12 cellular contexts compared by ENCODE assay signal in the genomic region with DNA sequence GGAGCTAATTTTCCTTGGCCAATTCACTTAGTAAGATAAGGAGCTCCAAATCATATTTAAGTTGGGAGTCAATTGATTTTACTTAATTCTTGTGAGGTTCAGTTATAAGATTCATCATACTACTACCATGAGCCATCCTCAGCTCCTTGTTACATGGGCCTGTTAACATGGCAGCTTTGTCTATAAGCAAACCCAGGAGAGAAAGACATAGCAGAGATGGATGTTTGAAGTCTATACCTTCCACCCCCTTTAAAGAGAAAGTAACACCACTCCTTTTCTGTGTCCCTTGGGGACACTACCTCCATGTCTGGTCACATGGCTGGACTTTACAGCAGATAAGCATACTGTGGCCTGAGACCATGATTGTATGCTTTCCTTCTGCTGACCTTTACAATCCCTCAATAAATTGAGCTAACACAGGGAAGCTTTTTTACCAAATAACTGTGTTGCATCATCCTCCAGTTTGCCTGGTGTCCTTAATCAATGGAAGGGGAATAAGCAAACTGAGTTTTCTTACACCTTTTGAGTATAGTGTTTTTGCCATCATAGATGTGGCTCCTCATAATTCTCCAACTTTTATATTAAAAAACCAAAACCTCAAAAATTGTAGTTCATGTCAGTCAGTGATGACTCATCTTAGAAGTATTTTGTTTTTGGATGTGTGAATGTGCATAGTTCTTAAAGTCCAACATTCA. TPM values are rescaled to one million over a fixed set of nuclear protein-coding genes. Genes with fewer than 3 reads are reported as not detected.
DNase-seq lines count a peak whose midpoint lies in the region; ATAC-seq and TF ChIP-seq lines count a peak whose summit lies in the region.
"Had no signal": no experiment of that assay in that cellular context is flagged by ENCODE, and none has a peak within 500 bp of the region (broad histone marks: within the 10 kb centered on the region; RNA-seq: fewer than 3 reads in every experiment).

No MANE protein-coding gene starts in this region.

- intact Hi-C loops in heart left ventricle (cut with DNase I) = no loop called here

- H3K27me3 ChIP-seq in cardiac muscle cell (no peaks in the 10 kb centered on the region), heart left ventricle (no peaks in the 10 kb centered on the region), upper lobe of left lung (no peaks in the 10 kb centered on the region)

- H3K27ac ChIP-seq in cardiac muscle cell (peak overlapping the region; percentile 30), heart left ventricle (no peak overlapping the region), VCaP (peak overlapping the region; percentile 94; the same call in 1 of the 2 replicates), upper lobe of left lung (peak overlapping the region; percentile 31 to 70 (median 66))

- TF ChIP-seq POLR2A in heart left ventricle (IDR thresholded peaks at IDR 0.05) = no peak
- TF ChIP-seq POLR2A in upper lobe of left lung (IDR thresholded peaks at IDR 0.05) = no peak

- no peaks in the 10 kb centered on the region for H3K9me3 ChIP-seq in cardiac muscle cell (ENCODE audit: low read depth)
- H3K9me3 ChIP-seq in heart left ventricle = peaks cover 0 to 53% (median 27%) of the 10 kb centered on the region in 12 donors
- H3K9me3 ChIP-seq in upper lobe of left lung = peaks cover 9 to 39% (median 25%) of the 10 kb centered on the region in 4 donors

- no peak overlapping the region for H3K4me3 ChIP-seq in cardiac muscle cell
- no peak overlapping the region for H3K4me3 ChIP-seq in heart left ventricle
- H3K4me3 ChIP-seq in fibroblast of villous mesenchyme (ENCODE audit: low read depth, low read length) = no peak overlapping the region
- H3K4me3 ChIP-seq in upper lobe of left lung = no peak overlapping the region
- H3K4me3 ChIP-seq: HAP-1 had no signal

- peak in 1 of 2 donors; percentile 70 for DNase-seq in cardiac muscle cell (ENCODE audit: low read depth in 1 of 2, low spot score in 1 of 2)
- DNase-seq in heart left ventricle = no peak
- DNase-seq in fibroblast of villous mesenchyme (ENCODE audit: low read depth) = peak; percentile 49
- DNase-seq in upper lobe of left lung = no peak
- DNase-seq in GM13976 (ENCODE audit: low spot score) = no peak
- no peak for DNase-seq in central memory CD4-positive, alpha-beta T cell
- DNase-seq: DMS79; NCI-H1436; stimulated activated CD4-positive, alpha-beta T cell treated with anti-CD3 and anti-CD28 coated beads, Interleukin-15, amount 100 ng/mL, for 24 hours had no signal

- TF ChIP-seq CTCF in cardiac muscle cell (IDR thresholded peaks at IDR 0.05; ENCODE audit: low read depth, low read length) = no peak
- no peak for TF ChIP-seq CTCF in heart left ventricle (IDR thresholded peaks at IDR 0.05)
- TF ChIP-seq CTCF in VCaP (conservative IDR thresholded peaks at IDR 0.05) = no peak
- no peak for TF ChIP-seq CTCF in fibroblast of villous mesenchyme (IDR thresholded peaks at IDR 0.05; ENCODE audit: insufficient read depth, low read depth, low read length)
- TF ChIP-seq CTCF in upper lobe of left lung (IDR thresholded peaks at IDR 0.05) = no peak
- no peak for TF ChIP-seq CTCF in GM13976 (IDR thresholded peaks at IDR 0.05; ENCODE audit: borderline replicate concordance, control extremely low read depth, extremely low read depth, insufficient read depth, missing control alignments)

- no peak for ATAC-seq in heart left ventricle
- ATAC-seq in upper lobe of left lung (ENCODE audit: low FRiP score in 2 of 2) = no peak
- ATAC-seq in GM18867 (IDR thresholded peaks at IDR 0.05; ENCODE audit: unreplicated experiment) = no peak

- H3K4me1 ChIP-seq in cardiac muscle cell (ENCODE audit: low read depth) = no peaks in the 10 kb centered on the region
- peaks cover 0 to 29% (median 4%) of the 10 kb centered on the region in 12 donors for H3K4me1 ChIP-seq in heart left ventricle
- peaks cover 10 to 41% (median 31%) of the 10 kb centered on the region in 4 donors for H3K4me1 ChIP-seq in upper lobe of left lung

- H3K36me3 ChIP-seq in cardiac muscle cell (peaks cover 77% of the 10 kb centered on the region), heart left ventricle (peaks cover 15 to 99% (median 93%) of the 10 kb centered on the region in 9 donors), upper lobe of left lung (peaks cover 48 to 100% (median 92%) of the 10 kb centered on the region in 4 donors)

- TF ChIP-seq EP300 in upper lobe of left lung (IDR thresholded peaks at IDR 0.05) = no peak

- in situ Hi-C loops in GM13976 (cut with MboI; ENCODE audit: low sequenced_read_pairs, unreplicated experiment) = no loop called here

RNA-seq across cellular contexts. Expression of a gene that starts 9.8 kb away (rescaled TPM):
- total RNA-seq in cardiac muscle cell = 5.9 and 8.2 TPM in 2 replicates
- polyA plus RNA-seq in cardiac muscle cell = 5.0 and 6.2 TPM in 2 replicates
- 10 to 100 TPM; 18.2 to 55.8 (median 26.8) TPM for total RNA-seq in heart left ventricle
- 10 to 100 TPM in 1 of 2 donors, 1 to 10 TPM in 1; 6.4 to 16.2 TPM for polyA plus RNA-seq in heart left ventricle
- total RNA-seq in fibroblast of villous mesenchyme = 39.3 and 56.6 TPM in 2 replicates
- 10 to 100 TPM; 39.3 to 64.6 (median 42.4) TPM for total RNA-seq in upper lobe of left lung

Comparison
In these comparisons a context has a peak if more than half of its experiments do, and no peak if none do; other contexts are left out.
1. H3K27ac ChIP-seq: peak in cardiac muscle cell (single experiment), VCaP (single experiment) and upper lobe of left lung (4 of 4); none in heart left ventricle (0 of 12).